ENCODE assay signal across 9 cellular contexts in genomic region chr10:103145860-103146466, GRCh38. TPM values are rescaled to one million over a fixed set of nuclear protein-coding genes. Genes with fewer than 3 reads are reported as not detected.
A peak's percentile ranks its signal among the peaks of the same experiment; 100 is the strongest.
DNase-seq lines count a peak whose midpoint lies in the region; ATAC-seq, FAIRE-seq and TF ChIP-seq lines count a peak whose summit lies in the region.
"Had no signal": no experiment of that assay in that cellular context is flagged by ENCODE, and none has a peak within 500 bp of the region (broad histone marks: within the 10 kb centered on the region; RNA-seq: fewer than 3 reads in every experiment).

No MANE protein-coding gene starts in this region.

- no peak for TF ChIP-seq CTCF in gastroesophageal sphincter (IDR thresholded peaks at IDR 0.05)

- H3K27ac ChIP-seq in gastroesophageal sphincter = peak overlapping the region; percentile 39 to 67 (median 52)

- WGBS in gastroesophageal sphincter (ENCODE audit: low coverage in 1 of 2), 2 donors = 11 to 28% methylated on average over 3 of the region's 3 CpGs

- no peaks in the 10 kb centered on the region for H3K9me3 ChIP-seq in gastroesophageal sphincter

- peak overlapping the region; percentile 6 to 17 for H3K4me3 ChIP-seq in gastroesophageal sphincter

- H3K4me1 ChIP-seq in gastroesophageal sphincter = peaks cover 18 to 57% (median 22%) of the 10 kb centered on the region in 3 donors

- TF ChIP-seq POLR2A in gastroesophageal sphincter (IDR thresholded peaks at IDR 0.05) = no peak

- DNase-seq in GM04504 (ENCODE audit: low read depth) (peak; percentile 80), RPMI7951 (ENCODE audit: low read depth) (peak; percentile 74), renal cortical epithelial cell (ENCODE audit: low read depth) (peak; percentile 77), frontal cortex (ENCODE audit: low spot score in 2 of 2) (no peak), GDM1 (lab: John Stamatoyannopoulos, UW) (no peak)
- DNase-seq: NCI-H2081 had no signal

- peaks cover 0 to 5% of the 10 kb centered on the region in 2 donors for H3K36me3 ChIP-seq in gastroesophageal sphincter

- H3K27me3 ChIP-seq in gastroesophageal sphincter = no peaks in the 10 kb centered on the region

- ATAC-seq in gastroesophageal sphincter (peak; percentile 76), HG03159 (IDR thresholded peaks at IDR 0.05; ENCODE audit: unreplicated experiment) (no peak), HG02981 (IDR thresholded peaks at IDR 0.05; ENCODE audit: unreplicated experiment) (no peak)

- FAIRE-seq in frontal cortex (lab: Jason Lieb, UNC) = no peak

- TF ChIP-seq EP300 in gastroesophageal sphincter (IDR thresholded peaks at IDR 0.05) = no peak

RNA-seq across cellular contexts. Expression of gene NT5C2, which starts 47.1 kb away (rescaled TPM):
- 24.1 and 26.9 TPM in 2 replicates for total RNA-seq in RPMI7951 (2014; rRNA removed; shearing (Covaris generic))
- total RNA-seq in gastroesophageal sphincter = 10 to 100 TPM; 63.4 to 71.9 (median 71.1) TPM
- 120 and 137 TPM in 2 replicates for total RNA-seq in renal cortical epithelial cell
- 86.4 TPM for total RNA-seq in frontal cortex

Comparison
In these comparisons a context has a peak if more than half of its experiments do, and no peak if none do; other contexts are left out.
1. DNase-seq: peak in GM04504 (single experiment), RPMI7951 (single experiment) and renal cortical epithelial cell (single experiment); none in frontal cortex (0 of 2) and GDM1 (single experiment).